1 cellular context compared by ENCODE assay signal in genomic region chr12:104600790-104601739, GRCh38.
TF ChIP-seq lines count a peak whose summit lies in the region.

No MANE protein-coding gene starts in this region.

TF ChIP-seq in HepG2, 621 proteins besides CTCF, POLR2A, EP300 and RAD21 (continued from another document):
- no peak for TF ChIP-seq ZNF407 (CRISPR knock-in tag; IDR thresholded peaks at IDR 0.05; ENCODE audit: not compliant biosample characterization)
TF ChIP-seq in HepG2: peak in this region for 2.
